In the genomic region with DNA sequence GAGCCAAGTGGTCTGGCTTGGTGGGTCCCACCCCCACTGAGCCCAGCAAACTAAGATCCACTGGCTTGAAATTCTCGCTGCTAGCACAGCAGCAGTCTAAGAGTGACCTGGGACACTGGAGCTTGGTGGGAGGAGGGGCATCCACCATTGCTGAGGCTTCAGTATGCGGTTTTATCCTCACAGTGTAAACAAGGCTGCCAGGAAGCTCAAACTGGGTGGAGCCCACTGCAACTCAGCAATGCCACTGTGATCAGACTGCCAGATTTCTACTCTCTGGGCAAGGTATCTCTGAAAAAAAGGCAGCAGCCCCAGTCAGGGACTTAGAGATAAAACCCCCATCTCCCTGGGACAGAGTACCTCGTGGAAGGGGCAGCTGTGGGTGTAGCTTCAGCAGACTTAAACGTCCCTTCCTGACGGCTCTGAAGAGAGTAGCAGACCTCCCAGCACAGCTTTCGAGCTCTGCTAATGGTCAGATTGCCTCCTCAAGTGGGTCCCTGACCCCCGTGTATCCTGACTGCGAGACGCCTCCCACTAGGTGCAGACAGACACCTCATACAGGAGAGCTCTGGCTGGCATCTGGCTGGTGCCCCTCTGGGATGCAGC, we compare ENCODE assay signal across 14 cellular contexts. TPM values are rescaled to one million over a fixed set of nuclear protein-coding genes. Genes with fewer than 3 reads are reported as not detected.
DNase-seq lines count a peak whose midpoint lies in the region; ATAC-seq and TF ChIP-seq lines count a peak whose summit lies in the region.
"Had no signal": no experiment of that assay in that cellular context is flagged by ENCODE, and none has a peak within 500 bp of the region (broad histone marks: within the 10 kb centered on the region; RNA-seq: fewer than 3 reads in every experiment).

No MANE protein-coding gene starts in this region.

- ATAC-seq in SK-N-SH treated with all-trans-retinoic acid at 6 μM for 48 hours (peak; percentile 40; the same call in 2 of the 3 replicates), HG03159 (IDR thresholded peaks at IDR 0.05; ENCODE audit: unreplicated experiment) (no peak)

- TF ChIP-seq EP300 in SK-N-SH (IDR thresholded peaks at IDR 0.05; ENCODE audit: borderline replicate concordance in 1 of 2, low read depth in 1 of 2, low read length in 1 of 2): no peak

- H2AFZ ChIP-seq in SK-N-SH (ENCODE audit: low read depth) (no peak overlapping the region), neural progenitor cell (replicated peaks) (peak overlapping the region; percentile 100)

- H3K79me2 ChIP-seq in SK-N-SH (ENCODE audit: insufficient read depth) (no peaks in the 10 kb centered on the region), neural progenitor cell (ENCODE audit: low read depth) (no peaks in the 10 kb centered on the region)

- H3K27ac Mint-ChIP-seq in neural progenitor cell: no peak overlapping the region
- no peak overlapping the region for H3K27ac Mint-ChIP-seq in progenitor cell of endocrine pancreas
- H3K27ac Mint-ChIP-seq: activated naive CD8-positive, alpha-beta T cell treated with anti-CD3 and anti-CD28 coated beads, Interleukin-2, amount 10 ng/mL, durations not matched to agents 7 days and 5 days had no signal

- H3K4me3 Mint-ChIP-seq in neural progenitor cell (no peak overlapping the region), progenitor cell of endocrine pancreas (ENCODE audit: low read depth) (no peak overlapping the region)
- H3K4me3 Mint-ChIP-seq: activated naive CD8-positive, alpha-beta T cell treated with anti-CD3 and anti-CD28 coated beads, Interleukin-2, amount 10 ng/mL, durations not matched to agents 7 days and 5 days had no signal

- CTCF ChIA-PET in SK-N-SH (lab: Yijun Ruan, JAX): interaction anchor here (0.6 to 2.5 kb wide), 5 partner anchors 28 to 362 kb away, joined by 3 to 10 read pairs (median 4); no protein-coding TSS in a partner anchor

- POLR2A ChIA-PET in SK-N-SH (lab: Yijun Ruan, JAX): no interaction called here

- H3K4me1 Mint-ChIP-seq in neural progenitor cell (no peaks in the 10 kb centered on the region), progenitor cell of endocrine pancreas (ENCODE audit: low read depth) (peaks cover 3% of the 10 kb centered on the region)
- H3K4me1 Mint-ChIP-seq: activated naive CD8-positive, alpha-beta T cell treated with anti-CD3 and anti-CD28 coated beads, Interleukin-2, amount 10 ng/mL, durations not matched to agents 7 days and 5 days had no signal

- peaks cover 3% of the 10 kb centered on the region for H3K27me3 Mint-ChIP-seq in neural progenitor cell (ENCODE audit: insufficient read depth, low read depth)
- H3K27me3 Mint-ChIP-seq in progenitor cell of endocrine pancreas: peaks cover 2% of the 10 kb centered on the region
- H3K27me3 Mint-ChIP-seq: activated naive CD8-positive, alpha-beta T cell treated with anti-CD3 and anti-CD28 coated beads, Interleukin-2, amount 10 ng/mL, durations not matched to agents 7 days and 5 days had no signal

- no peak overlapping the region for H3K4me3 ChIP-seq in SK-N-SH (ENCODE audit: low read depth in 2 of 2, low read length in 1 of 2)
- no peak overlapping the region for H3K4me3 ChIP-seq in neural progenitor cell
- no peak overlapping the region for H3K4me3 ChIP-seq in colonic mucosa

- WGBS in SK-N-SH (ENCODE audit: low lambda C conversion rate): 47% methylated on average over 6 of the region's 9 CpGs

- TF ChIP-seq CTCF in SK-N-SH (IDR thresholded peaks at IDR 0.05) (no peak), neural progenitor cell (IDR thresholded peaks at IDR 0.05) (no peak), progenitor cell of endocrine pancreas (IDR thresholded peaks at IDR 0.05; ENCODE audit: unreplicated experiment) (no peak), colonic mucosa (IDR thresholded peaks at IDR 0.05) (no peak)

- peaks cover 0 to 3% of the 10 kb centered on the region in 2 experiments; a peak in 3 of 4 replicates for H3K4me1 ChIP-seq in SK-N-SH (ENCODE audit: control insufficient read depth in 1 of 2, insufficient read depth in 2 of 2, low read depth in 1 of 2, low read length in 1 of 2)
- H3K4me1 ChIP-seq in neural progenitor cell: peaks cover 10% of the 10 kb centered on the region
- H3K4me1 ChIP-seq in colonic mucosa: no peaks in the 10 kb centered on the region

- H3K36me3 Mint-ChIP-seq in neural progenitor cell (no peaks in the 10 kb centered on the region), progenitor cell of endocrine pancreas (ENCODE audit: insufficient read depth) (no peaks in the 10 kb centered on the region)
- H3K36me3 Mint-ChIP-seq: activated naive CD8-positive, alpha-beta T cell treated with anti-CD3 and anti-CD28 coated beads, Interleukin-2, amount 10 ng/mL, durations not matched to agents 7 days and 5 days had no signal

- H3K9ac ChIP-seq in SK-N-SH (no peak overlapping the region), neural progenitor cell (no peak overlapping the region), colonic mucosa (ENCODE audit: low read depth in 2 of 2, low read length in 2 of 2) (no peak overlapping the region)

- H3K36me3 ChIP-seq in SK-N-SH (replicated peaks in 1 of 2; ENCODE audit: control insufficient read depth in 1 of 2, insufficient read depth in 2 of 2, low read length in 1 of 2) (no peaks in the 10 kb centered on the region), neural progenitor cell (no peaks in the 10 kb centered on the region), colonic mucosa (no peaks in the 10 kb centered on the region)
- H3K36me3 ChIP-seq: neutrophil had no signal

- no peaks in the 10 kb centered on the region for H3K27me3 ChIP-seq in SK-N-SH (ENCODE audit: insufficient read depth)
- H3K27me3 ChIP-seq in neural progenitor cell: no peaks in the 10 kb centered on the region
- H3K27me3 ChIP-seq in colonic mucosa: no peaks in the 10 kb centered on the region
- H3K27me3 ChIP-seq: neutrophil had no signal

- no peak overlapping the region for H3K27ac ChIP-seq in SK-N-SH (ENCODE audit: low read depth in 2 of 2, low read length in 1 of 2)
- H3K27ac ChIP-seq in neural progenitor cell: no peak overlapping the region
- H3K27ac ChIP-seq in colonic mucosa: no peak overlapping the region
- H3K27ac ChIP-seq: neutrophil had no signal

- H3F3A ChIP-seq in SK-N-SH (replicated peaks; ENCODE audit: insufficient read depth): no peaks in the 10 kb centered on the region
- H3F3A ChIP-seq in neural progenitor cell (ENCODE audit: low read depth): no peaks in the 10 kb centered on the region

- DNase-seq in SK-N-SH (no peak), NCI-H748 (lab: John Stamatoyannopoulos, UW; ENCODE audit: unreplicated experiment) (peak; percentile 69), neural progenitor cell (ENCODE audit: low spot score) (peak; percentile 36), progenitor cell of endocrine pancreas (ENCODE audit: low spot score, unreplicated experiment) (no peak), colonic mucosa (no peak)
- DNase-seq in central memory CD4-positive, alpha-beta T cell: peak; percentile 16
- DNase-seq: activated CD4-positive, alpha-beta T cell treated with anti-CD3 and anti-CD28 coated beads for 1 hour; activated naive CD8-positive, alpha-beta T cell treated with anti-CD3 and anti-CD28 coated beads, Interleukin-2, amount 10 ng/mL, durations not matched to agents 7 days and 5 days; DMS79; NCI-H1417 treated with DMSO at 0.1 percent for 48 hours; stimulated activated CD4-positive, alpha-beta T cell treated with anti-CD3 and anti-CD28 coated beads, Interleukin-2, amount 100 ng/mL, for 24 hours had no signal

- TF ChIP-seq RAD21 in SK-N-SH (IDR thresholded peaks at IDR 0.05; ENCODE audit: low read length): no peak

- H4K20me1 ChIP-seq in SK-N-SH (ENCODE audit: insufficient read depth) (no peaks in the 10 kb centered on the region), neural progenitor cell (ENCODE audit: low read depth) (no peaks in the 10 kb centered on the region)

- H3K9me2 ChIP-seq in SK-N-SH: no peaks in the 10 kb centered on the region

- H3K9me3 ChIP-seq in SK-N-SH: no peaks in the 10 kb centered on the region
- no peaks in the 10 kb centered on the region for H3K9me3 ChIP-seq in neural progenitor cell (ENCODE audit: low read depth)
- H3K9me3 ChIP-seq in colonic mucosa: no peaks in the 10 kb centered on the region
- H3K9me3 ChIP-seq: neutrophil had no signal

- H3K4me2 ChIP-seq in SK-N-SH: no peak overlapping the region
- H3K4me2 ChIP-seq in neural progenitor cell: peak overlapping the region; percentile 55

- H3K9me3 Mint-ChIP-seq in neural progenitor cell (no peaks in the 10 kb centered on the region), progenitor cell of endocrine pancreas (ENCODE audit: low read depth) (no peaks in the 10 kb centered on the region)
- H3K9me3 Mint-ChIP-seq: activated naive CD8-positive, alpha-beta T cell treated with anti-CD3 and anti-CD28 coated beads, Interleukin-2, amount 10 ng/mL, durations not matched to agents 7 days and 5 days had no signal

- intact Hi-C loops in colonic mucosa (cut with DNase I): no loop called here

TF ChIP-seq in SK-N-SH treated with all-trans-retinoic acid at 6 μM for 48 hours, 23 proteins besides CTCF, POLR2A, EP300 and RAD21 (continues in another document):
- TF ChIP-seq RARB (CRISPR knock-in tag; IDR thresholded peaks at IDR 0.05) (no peak), ZFP30 (CRISPR knock-in tag; IDR thresholded peaks at IDR 0.05) (no peak), TOX (CRISPR knock-in tag; IDR thresholded peaks at IDR 0.05; ENCODE audit: borderline replicate concordance) (no peak), ZNF8 (CRISPR knock-in tag; IDR thresholded peaks at IDR 0.05) (no peak), PPARA (CRISPR knock-in tag; IDR thresholded peaks at IDR 0.05; ENCODE audit: borderline replicate concordance) (no peak), ZNF565 (CRISPR knock-in tag; conservative IDR thresholded peaks at IDR 0.05; ENCODE audit: low read depth) (no peak)

RNA-seq across cellular contexts. Expression of gene STK32A, which starts 18.2 kb away (rescaled TPM):
- 0.18 and 0.20 TPM in 2 replicates for polyA plus RNA-seq in SK-N-SH (2012; rRNA removed)
- polyA plus RNA-seq in SK-N-SH (2012; cell fraction: cytosol; rRNA removed): 0.22 and 0.26 TPM in 2 replicates
- 0.25 and 0.66 TPM in 2 replicates for polyA plus RNA-seq in SK-N-SH (2012; cell fraction: nucleus; rRNA removed)
- total RNA-seq in neural progenitor cell (ENCODE audit: low replicate concordance): 13.0 and 16.7 TPM in 2 replicates
- 1.3 and 2.4 TPM in 2 replicates for total RNA-seq in progenitor cell of endocrine pancreas
- total RNA-seq in colonic mucosa: under 1 TPM; 0.10 to 0.77 TPM
- total RNA-seq: activated naive CD8-positive, alpha-beta T cell treated with anti-CD3 and anti-CD28 coated beads, Interleukin-2, amount 10 ng/mL, durations not matched to agents 7 days and 5 days had no signal

Comparison
In these comparisons a context has a peak if more than half of its experiments do, and no peak if none do; other contexts are left out.
1. DNase-seq: peak in NCI-H748 (single experiment), central memory CD4-positive, alpha-beta T cell (single experiment) and neural progenitor cell (single experiment); none in SK-N-SH (single experiment), progenitor cell of endocrine pancreas (single experiment) and colonic mucosa (single experiment).